Comparison of ENCODE assay signal across 1 cellular context in the genomic region with DNA sequence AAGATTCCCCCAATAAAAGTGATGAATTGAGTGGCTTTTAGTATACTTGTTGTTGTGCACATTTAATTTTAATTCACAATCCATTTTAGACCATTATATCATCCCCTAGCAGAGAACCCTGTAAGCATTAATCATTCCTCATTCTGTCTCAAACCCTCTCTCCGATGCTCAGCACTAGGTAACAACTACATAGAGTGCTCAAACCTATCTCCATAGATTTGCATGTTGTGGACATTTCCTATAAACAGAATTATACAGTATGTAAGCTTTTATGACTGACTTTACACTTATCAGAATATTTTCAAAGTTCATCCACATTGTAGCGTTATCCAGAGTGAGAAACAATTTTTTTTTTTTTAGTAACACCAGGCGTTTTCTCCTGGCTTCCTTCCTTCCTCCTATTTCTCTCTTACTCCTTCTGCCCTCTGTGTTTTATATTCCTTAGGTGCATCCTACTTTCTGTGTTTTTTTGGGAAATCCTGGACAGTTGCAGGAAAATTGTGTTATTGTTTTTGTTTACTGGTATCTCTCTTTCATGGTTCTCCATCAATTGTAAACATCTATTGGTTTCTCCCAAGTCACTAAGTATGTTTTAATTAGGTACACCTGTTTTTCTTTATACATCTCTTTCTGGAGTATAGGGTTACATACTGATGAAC.
A peak's percentile ranks its signal among the peaks of the same experiment; 100 is the strongest.
TF ChIP-seq lines count a peak whose summit lies in the region.

No MANE protein-coding gene starts in this region.

TF ChIP-seq in K562, 482 proteins besides CTCF, POLR2A, EP300 and RAD21 (continued from another document and continues in another):
- TF ChIP-seq, protein P1, sequence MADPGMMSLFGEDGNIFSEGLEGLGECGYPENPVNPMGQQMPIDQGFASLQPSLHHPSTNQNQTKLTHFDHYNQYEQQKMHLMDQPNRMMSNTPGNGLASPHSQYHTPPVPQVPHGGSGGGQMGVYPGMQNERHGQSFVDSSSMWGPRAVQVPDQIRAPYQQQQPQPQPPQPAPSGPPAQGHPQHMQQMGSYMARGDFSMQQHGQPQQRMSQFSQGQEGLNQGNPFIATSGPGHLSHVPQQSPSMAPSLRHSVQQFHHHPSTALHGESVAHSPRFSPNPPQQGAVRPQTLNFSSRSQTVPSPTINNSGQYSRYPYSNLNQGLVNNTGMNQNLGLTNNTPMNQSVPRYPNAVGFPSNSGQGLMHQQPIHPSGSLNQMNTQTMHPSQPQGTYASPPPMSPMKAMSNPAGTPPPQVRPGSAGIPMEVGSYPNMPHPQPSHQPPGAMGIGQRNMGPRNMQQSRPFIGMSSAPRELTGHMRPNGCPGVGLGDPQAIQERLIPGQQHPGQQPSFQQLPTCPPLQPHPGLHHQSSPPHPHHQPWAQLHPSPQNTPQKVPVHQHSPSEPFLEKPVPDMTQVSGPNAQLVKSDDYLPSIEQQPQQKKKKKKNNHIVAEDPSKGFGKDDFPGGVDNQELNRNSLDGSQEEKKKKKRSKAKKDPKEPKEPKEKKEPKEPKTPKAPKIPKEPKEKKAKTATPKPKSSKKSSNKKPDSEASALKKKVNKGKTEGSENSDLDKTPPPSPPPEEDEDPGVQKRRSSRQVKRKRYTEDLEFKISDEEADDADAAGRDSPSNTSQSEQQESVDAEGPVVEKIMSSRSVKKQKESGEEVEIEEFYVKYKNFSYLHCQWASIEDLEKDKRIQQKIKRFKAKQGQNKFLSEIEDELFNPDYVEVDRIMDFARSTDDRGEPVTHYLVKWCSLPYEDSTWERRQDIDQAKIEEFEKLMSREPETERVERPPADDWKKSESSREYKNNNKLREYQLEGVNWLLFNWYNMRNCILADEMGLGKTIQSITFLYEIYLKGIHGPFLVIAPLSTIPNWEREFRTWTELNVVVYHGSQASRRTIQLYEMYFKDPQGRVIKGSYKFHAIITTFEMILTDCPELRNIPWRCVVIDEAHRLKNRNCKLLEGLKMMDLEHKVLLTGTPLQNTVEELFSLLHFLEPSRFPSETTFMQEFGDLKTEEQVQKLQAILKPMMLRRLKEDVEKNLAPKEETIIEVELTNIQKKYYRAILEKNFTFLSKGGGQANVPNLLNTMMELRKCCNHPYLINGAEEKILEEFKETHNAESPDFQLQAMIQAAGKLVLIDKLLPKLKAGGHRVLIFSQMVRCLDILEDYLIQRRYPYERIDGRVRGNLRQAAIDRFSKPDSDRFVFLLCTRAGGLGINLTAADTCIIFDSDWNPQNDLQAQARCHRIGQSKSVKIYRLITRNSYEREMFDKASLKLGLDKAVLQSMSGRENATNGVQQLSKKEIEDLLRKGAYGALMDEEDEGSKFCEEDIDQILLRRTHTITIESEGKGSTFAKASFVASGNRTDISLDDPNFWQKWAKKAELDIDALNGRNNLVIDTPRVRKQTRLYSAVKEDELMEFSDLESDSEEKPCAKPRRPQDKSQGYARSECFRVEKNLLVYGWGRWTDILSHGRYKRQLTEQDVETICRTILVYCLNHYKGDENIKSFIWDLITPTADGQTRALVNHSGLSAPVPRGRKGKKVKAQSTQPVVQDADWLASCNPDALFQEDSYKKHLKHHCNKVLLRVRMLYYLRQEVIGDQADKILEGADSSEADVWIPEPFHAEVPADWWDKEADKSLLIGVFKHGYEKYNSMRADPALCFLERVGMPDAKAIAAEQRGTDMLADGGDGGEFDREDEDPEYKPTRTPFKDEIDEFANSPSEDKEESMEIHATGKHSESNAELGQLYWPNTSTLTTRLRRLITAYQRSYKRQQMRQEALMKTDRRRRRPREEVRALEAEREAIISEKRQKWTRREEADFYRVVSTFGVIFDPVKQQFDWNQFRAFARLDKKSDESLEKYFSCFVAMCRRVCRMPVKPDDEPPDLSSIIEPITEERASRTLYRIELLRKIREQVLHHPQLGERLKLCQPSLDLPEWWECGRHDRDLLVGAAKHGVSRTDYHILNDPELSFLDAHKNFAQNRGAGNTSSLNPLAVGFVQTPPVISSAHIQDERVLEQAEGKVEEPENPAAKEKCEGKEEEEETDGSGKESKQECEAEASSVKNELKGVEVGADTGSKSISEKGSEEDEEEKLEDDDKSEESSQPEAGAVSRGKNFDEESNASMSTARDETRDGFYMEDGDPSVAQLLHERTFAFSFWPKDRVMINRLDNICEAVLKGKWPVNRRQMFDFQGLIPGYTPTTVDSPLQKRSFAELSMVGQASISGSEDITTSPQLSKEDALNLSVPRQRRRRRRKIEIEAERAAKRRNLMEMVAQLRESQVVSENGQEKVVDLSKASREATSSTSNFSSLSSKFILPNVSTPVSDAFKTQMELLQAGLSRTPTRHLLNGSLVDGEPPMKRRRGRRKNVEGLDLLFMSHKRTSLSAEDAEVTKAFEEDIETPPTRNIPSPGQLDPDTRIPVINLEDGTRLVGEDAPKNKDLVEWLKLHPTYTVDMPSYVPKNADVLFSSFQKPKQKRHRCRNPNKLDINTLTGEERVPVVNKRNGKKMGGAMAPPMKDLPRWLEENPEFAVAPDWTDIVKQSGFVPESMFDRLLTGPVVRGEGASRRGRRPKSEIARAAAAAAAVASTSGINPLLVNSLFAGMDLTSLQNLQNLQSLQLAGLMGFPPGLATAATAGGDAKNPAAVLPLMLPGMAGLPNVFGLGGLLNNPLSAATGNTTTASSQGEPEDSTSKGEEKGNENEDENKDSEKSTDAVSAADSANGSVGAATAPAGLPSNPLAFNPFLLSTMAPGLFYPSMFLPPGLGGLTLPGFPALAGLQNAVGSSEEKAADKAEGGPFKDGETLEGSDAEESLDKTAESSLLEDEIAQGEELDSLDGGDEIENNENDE (IDR thresholded peaks at IDR 0.05; ENCODE audit: low read depth, low read length) = no peak
- TF ChIP-seq GABPB2 (CRISPR knock-in tag; conservative IDR thresholded peaks at IDR 0.05) (no peak; the same call in 1 of the 2 replicates), ZSCAN32 (CRISPR knock-in tag; IDR thresholded peaks at IDR 0.05) (no peak), RB1 (IDR thresholded peaks at IDR 0.05; ENCODE audit: low read depth) (no peak), ZNF24 (IDR thresholded peaks at IDR 0.05) (no peak), SLC30A9 (CRISPR knock-in tag; IDR thresholded peaks at IDR 0.05) (no peak), FOXA3 (CRISPR knock-in tag; conservative IDR thresholded peaks at IDR 0.05 in 1 of 2, IDR thresholded peaks at IDR 0.05 in 1 of 2) (no peak; a peak in 1 of 4 replicates), ZSCAN29 (IDR thresholded peaks at IDR 0.05) (no peak), SMAD2 (IDR thresholded peaks at IDR 0.05; ENCODE audit: low read depth, low read length) (no peak), ZBTB1 (CRISPR knock-in tag; IDR thresholded peaks at IDR 0.05; ENCODE audit: borderline replicate concordance, low read depth) (no peak), ZNF695 (CRISPR knock-in tag; IDR thresholded peaks at IDR 0.05) (no peak), KLF13 (tag; IDR thresholded peaks at IDR 0.05; ENCODE audit: borderline replicate concordance, low read depth) (no peak), FUS (optimal IDR thresholded peaks at IDR 0.05; ENCODE audit: low read depth, low read length) (no peak), TARDBP (IDR thresholded peaks at IDR 0.05) (no peak), POLR2G (IDR thresholded peaks at IDR 0.05; ENCODE audit: low read depth, low read length) (no peak), ZNF644 (tag; IDR thresholded peaks at IDR 0.05; ENCODE audit: low read depth) (0 out of 2 replicates have a peak, but pooled peaks have one; percentile 50), RCOR1 (IDR thresholded peaks at IDR 0.05; ENCODE audit: borderline replicate concordance in 1 of 2, low read depth in 2 of 2, low read length in 2 of 2) (0 out of 4 replicates have a peak, but pooled peaks of 1 of the 2 experiments have one; percentile 9), ZNF174 (CRISPR knock-in tag; IDR thresholded peaks at IDR 0.05) (no peak)
- TF ChIP-seq, protein P2, sequence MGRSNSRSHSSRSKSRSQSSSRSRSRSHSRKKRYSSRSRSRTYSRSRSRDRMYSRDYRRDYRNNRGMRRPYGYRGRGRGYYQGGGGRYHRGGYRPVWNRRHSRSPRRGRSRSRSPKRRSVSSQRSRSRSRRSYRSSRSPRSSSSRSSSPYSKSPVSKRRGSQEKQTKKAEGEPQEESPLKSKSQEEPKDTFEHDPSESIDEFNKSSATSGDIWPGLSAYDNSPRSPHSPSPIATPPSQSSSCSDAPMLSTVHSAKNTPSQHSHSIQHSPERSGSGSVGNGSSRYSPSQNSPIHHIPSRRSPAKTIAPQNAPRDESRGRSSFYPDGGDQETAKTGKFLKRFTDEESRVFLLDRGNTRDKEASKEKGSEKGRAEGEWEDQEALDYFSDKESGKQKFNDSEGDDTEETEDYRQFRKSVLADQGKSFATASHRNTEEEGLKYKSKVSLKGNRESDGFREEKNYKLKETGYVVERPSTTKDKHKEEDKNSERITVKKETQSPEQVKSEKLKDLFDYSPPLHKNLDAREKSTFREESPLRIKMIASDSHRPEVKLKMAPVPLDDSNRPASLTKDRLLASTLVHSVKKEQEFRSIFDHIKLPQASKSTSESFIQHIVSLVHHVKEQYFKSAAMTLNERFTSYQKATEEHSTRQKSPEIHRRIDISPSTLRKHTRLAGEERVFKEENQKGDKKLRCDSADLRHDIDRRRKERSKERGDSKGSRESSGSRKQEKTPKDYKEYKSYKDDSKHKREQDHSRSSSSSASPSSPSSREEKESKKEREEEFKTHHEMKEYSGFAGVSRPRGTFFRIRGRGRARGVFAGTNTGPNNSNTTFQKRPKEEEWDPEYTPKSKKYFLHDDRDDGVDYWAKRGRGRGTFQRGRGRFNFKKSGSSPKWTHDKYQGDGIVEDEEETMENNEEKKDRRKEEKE (IDR thresholded peaks at IDR 0.05; ENCODE audit: borderline replicate concordance in 1 of 2, control insufficient read depth in 1 of 2, low read depth in 2 of 2, low read length in 1 of 2) = no peak
- TF ChIP-seq, protein P3, sequence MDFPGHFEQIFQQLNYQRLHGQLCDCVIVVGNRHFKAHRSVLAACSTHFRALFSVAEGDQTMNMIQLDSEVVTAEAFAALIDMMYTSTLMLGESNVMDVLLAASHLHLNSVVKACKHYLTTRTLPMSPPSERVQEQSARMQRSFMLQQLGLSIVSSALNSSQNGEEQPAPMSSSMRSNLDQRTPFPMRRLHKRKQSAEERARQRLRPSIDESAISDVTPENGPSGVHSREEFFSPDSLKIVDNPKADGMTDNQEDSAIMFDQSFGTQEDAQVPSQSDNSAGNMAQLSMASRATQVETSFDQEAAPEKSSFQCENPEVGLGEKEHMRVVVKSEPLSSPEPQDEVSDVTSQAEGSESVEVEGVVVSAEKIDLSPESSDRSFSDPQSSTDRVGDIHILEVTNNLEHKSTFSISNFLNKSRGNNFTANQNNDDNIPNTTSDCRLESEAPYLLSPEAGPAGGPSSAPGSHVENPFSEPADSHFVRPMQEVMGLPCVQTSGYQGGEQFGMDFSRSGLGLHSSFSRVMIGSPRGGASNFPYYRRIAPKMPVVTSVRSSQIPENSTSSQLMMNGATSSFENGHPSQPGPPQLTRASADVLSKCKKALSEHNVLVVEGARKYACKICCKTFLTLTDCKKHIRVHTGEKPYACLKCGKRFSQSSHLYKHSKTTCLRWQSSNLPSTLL (IDR thresholded peaks at IDR 0.05) = no peak
- TF ChIP-seq, protein P4, sequence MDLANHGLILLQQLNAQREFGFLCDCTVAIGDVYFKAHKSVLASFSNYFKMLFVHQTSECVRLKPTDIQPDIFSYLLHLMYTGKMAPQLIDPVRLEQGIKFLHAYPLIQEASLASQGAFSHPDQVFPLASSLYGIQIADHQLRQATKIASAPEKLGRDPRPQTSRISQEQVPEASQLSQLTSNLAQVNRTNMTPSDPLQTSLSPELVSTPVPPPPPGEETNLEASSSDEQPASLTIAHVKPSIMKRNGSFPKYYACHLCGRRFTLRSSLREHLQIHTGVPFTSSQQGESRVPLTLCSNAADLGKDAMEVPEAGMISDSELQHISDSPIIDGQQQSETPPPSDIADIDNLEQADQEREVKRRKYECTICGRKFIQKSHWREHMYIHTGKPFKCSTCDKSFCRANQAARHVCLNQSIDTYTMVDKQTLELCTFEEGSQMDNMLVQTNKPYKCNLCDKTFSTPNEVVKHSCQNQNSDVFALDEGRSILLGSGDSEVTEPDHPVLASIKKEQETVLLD (IDR thresholded peaks at IDR 0.05) = no peak
- TF ChIP-seq, protein P5, sequence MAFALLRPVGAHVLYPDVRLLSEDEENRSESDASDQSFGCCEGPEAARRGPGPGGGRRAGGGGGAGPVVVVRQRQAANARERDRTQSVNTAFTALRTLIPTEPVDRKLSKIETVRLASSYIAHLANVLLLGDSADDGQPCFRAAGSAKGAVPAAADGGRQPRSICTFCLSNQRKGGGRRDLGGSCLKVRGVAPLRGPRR (CRISPR knock-in tag; IDR thresholded peaks at IDR 0.05) = no peak
- TF ChIP-seq, protein P6, sequence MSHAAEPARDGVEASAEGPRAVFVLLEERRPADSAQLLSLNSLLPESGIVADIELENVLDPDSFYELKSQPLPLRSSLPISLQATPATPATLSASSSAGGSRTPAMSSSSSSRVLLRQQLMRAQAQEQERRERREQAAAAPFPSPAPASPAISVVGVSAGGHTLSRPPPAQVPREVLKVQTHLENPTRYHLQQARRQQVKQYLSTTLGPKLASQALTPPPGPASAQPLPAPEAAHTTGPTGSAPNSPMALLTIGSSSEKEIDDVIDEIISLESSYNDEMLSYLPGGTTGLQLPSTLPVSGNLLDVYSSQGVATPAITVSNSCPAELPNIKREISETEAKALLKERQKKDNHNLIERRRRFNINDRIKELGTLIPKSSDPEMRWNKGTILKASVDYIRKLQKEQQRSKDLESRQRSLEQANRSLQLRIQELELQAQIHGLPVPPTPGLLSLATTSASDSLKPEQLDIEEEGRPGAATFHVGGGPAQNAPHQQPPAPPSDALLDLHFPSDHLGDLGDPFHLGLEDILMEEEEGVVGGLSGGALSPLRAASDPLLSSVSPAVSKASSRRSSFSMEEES (CRISPR knock-in tag; IDR thresholded peaks at IDR 0.05) = no peak
- TF ChIP-seq, protein P7, sequence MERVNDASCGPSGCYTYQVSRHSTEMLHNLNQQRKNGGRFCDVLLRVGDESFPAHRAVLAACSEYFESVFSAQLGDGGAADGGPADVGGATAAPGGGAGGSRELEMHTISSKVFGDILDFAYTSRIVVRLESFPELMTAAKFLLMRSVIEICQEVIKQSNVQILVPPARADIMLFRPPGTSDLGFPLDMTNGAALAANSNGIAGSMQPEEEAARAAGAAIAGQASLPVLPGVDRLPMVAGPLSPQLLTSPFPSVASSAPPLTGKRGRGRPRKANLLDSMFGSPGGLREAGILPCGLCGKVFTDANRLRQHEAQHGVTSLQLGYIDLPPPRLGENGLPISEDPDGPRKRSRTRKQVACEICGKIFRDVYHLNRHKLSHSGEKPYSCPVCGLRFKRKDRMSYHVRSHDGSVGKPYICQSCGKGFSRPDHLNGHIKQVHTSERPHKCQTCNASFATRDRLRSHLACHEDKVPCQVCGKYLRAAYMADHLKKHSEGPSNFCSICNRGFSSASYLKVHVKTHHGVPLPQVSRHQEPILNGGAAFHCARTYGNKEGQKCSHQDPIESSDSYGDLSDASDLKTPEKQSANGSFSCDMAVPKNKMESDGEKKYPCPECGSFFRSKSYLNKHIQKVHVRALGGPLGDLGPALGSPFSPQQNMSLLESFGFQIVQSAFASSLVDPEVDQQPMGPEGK (CRISPR knock-in tag; IDR thresholded peaks at IDR 0.05; ENCODE audit: borderline replicate concordance) = no peak
- TF ChIP-seq, protein P8, sequence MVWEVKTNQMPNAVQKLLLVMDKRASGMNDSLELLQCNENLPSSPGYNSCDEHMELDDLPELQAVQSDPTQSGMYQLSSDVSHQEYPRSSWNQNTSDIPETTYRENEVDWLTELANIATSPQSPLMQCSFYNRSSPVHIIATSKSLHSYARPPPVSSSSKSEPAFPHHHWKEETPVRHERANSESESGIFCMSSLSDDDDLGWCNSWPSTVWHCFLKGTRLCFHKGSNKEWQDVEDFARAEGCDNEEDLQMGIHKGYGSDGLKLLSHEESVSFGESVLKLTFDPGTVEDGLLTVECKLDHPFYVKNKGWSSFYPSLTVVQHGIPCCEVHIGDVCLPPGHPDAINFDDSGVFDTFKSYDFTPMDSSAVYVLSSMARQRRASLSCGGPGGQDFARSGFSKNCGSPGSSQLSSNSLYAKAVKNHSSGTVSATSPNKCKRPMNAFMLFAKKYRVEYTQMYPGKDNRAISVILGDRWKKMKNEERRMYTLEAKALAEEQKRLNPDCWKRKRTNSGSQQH (CRISPR knock-in tag; IDR thresholded peaks at IDR 0.05) = 0 out of 2 replicates have a peak, but pooled peaks have one; percentile 20
